In the genomic region with DNA sequence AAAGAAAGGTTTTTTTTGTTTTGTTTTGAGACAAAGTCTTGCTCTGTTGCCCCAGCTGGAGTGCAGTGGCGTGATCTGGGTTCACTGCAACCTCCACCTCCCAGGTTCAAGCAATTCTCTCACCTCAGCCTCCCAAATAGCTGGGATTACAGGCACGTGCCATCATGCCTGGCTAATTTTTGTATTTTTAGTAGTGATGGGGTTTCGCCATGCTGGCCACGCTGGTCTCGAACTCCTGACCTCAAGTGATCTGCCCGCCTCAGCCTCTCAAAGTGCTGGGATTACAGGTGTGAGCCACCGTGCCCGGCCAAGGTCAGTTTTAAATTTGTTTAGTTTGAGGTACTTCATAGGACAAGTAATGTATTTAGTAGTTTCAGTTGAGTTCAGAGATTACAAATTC, we compare ENCODE assay signal across 8 cellular contexts. TPM values are rescaled to one million over a fixed set of nuclear protein-coding genes. Genes with fewer than 3 reads are reported as not detected.
A peak's percentile ranks its signal among the peaks of the same experiment; 100 is the strongest.
DNase-seq lines count a peak whose midpoint lies in the region; ATAC-seq and TF ChIP-seq lines count a peak whose summit lies in the region.
"Not testable (repeated sequence)": the region's sequence is repeated elsewhere in the genome, so short reads cannot be mapped to it uniquely, and the experiment has no call there.

No MANE protein-coding gene starts in this region.

- peak overlapping the region; percentile 42 for H3K27ac Mint-ChIP-seq in HFFc6
- peak overlapping the region; percentile 69 for H3K27ac Mint-ChIP-seq in WTC11
- peak overlapping the region; percentile 53 for H3K27ac Mint-ChIP-seq in activated naive CD4-positive, alpha-beta T cell treated with anti-CD3 and anti-CD28 coated beads for 36 hours
- peak overlapping the region; percentile 17 for H3K27ac Mint-ChIP-seq in dendritic cell treated with granulocyte-macrophage colony-stimulating factor and Interleukin-4, amounts not matched to agents 40 ng/mL and 50 ng/mL, for 4 days
- H3K27ac Mint-ChIP-seq in natural killer cell treated with Interleukin-12 subunit alpha and Interleukin-12 subunit beta and Interleukin-15 and Interleukin-18, amount 100 ng/mL, for 72 hours, result peak overlapping the region; percentile 22 to 80
- H3K27ac Mint-ChIP-seq in stimulated activated naive B cell treated with anti-CD40 and anti-IgM and Interleukin-4, amounts not matched to agents 10 μg/mL and 1 μg/mL and 100 μg/mL, for 72 hours, result peak overlapping the region; percentile 9

- not testable (repeated sequence) for TF ChIP-seq POLR2A in vagina (IDR thresholded peaks at IDR 0.05)

- H3K36me3 Mint-ChIP-seq in HFFc6 (ENCODE audit: low read depth) (peaks cover 19% of the 10 kb centered on the region), WTC11 (peaks cover 15% of the 10 kb centered on the region)
- peaks cover 38% of the 10 kb centered on the region for H3K36me3 Mint-ChIP-seq in activated naive CD4-positive, alpha-beta T cell treated with anti-CD3 and anti-CD28 coated beads for 36 hours (ENCODE audit: low read depth)
- H3K36me3 Mint-ChIP-seq in dendritic cell treated with granulocyte-macrophage colony-stimulating factor and Interleukin-4, amounts not matched to agents 40 ng/mL and 50 ng/mL, for 4 days (ENCODE audit: low read depth), result peaks cover 51% of the 10 kb centered on the region
- peaks cover 23% of the 10 kb centered on the region for H3K36me3 Mint-ChIP-seq in natural killer cell treated with Interleukin-12 subunit alpha and Interleukin-12 subunit beta and Interleukin-15 and Interleukin-18, amount 100 ng/mL, for 72 hours
- peaks cover 25 to 50% of the 10 kb centered on the region in 2 donors for H3K36me3 Mint-ChIP-seq in stimulated activated naive B cell treated with anti-CD40 and anti-IgM and Interleukin-4, amounts not matched to agents 10 μg/mL and 1 μg/mL and 100 μg/mL, for 72 hours

- not testable (repeated sequence) for TF ChIP-seq CTCF in HFFc6 (IDR thresholded peaks at IDR 0.05); WTC11 (IDR thresholded peaks at IDR 0.05); vagina (IDR thresholded peaks at IDR 0.05)

- CTCF ChIA-PET in WTC11 (lab: Charles Lee), result interaction anchor here (0.7 kb wide), 1 partner anchor 24 kb away, joined by 4 read pairs; no protein-coding TSS in a partner anchor
- CTCF ChIA-PET in activated naive CD4-positive, alpha-beta T cell treated with anti-CD3 and anti-CD28 coated beads for 36 hours (lab: Charles Lee), result interaction anchor here (1.4 to 14.2 kb wide), 3 partner anchors 9 to 83 kb away, joined by 3 to 140 read pairs (median 4); partner anchors contain the start of gene KMT2E

- not testable (repeated sequence) for H3K9me3 Mint-ChIP-seq in HFFc6; WTC11; activated naive CD4-positive, alpha-beta T cell treated with anti-CD3 and anti-CD28 coated beads for 36 hours; dendritic cell treated with granulocyte-macrophage colony-stimulating factor and Interleukin-4, amounts not matched to agents 40 ng/mL and 50 ng/mL, for 4 days; natural killer cell treated with Interleukin-12 subunit alpha and Interleukin-12 subunit beta and Interleukin-15 and Interleukin-18, amount 100 ng/mL, for 72 hours; stimulated activated naive B cell treated with anti-CD40 and anti-IgM and Interleukin-4, amounts not matched to agents 10 μg/mL and 1 μg/mL and 100 μg/mL, for 72 hours

- H3K4me1 Mint-ChIP-seq in HFFc6 (ENCODE audit: low read depth) (peaks cover 90% of the 10 kb centered on the region), WTC11 (peaks cover 73% of the 10 kb centered on the region)
- H3K4me1 Mint-ChIP-seq in activated naive CD4-positive, alpha-beta T cell treated with anti-CD3 and anti-CD28 coated beads for 36 hours (ENCODE audit: low read depth), result peaks cover 82% of the 10 kb centered on the region
- peaks cover 73% of the 10 kb centered on the region for H3K4me1 Mint-ChIP-seq in dendritic cell treated with granulocyte-macrophage colony-stimulating factor and Interleukin-4, amounts not matched to agents 40 ng/mL and 50 ng/mL, for 4 days (ENCODE audit: low read depth)
- peaks cover 52 to 72% of the 10 kb centered on the region in 2 donors for H3K4me1 Mint-ChIP-seq in natural killer cell treated with Interleukin-12 subunit alpha and Interleukin-12 subunit beta and Interleukin-15 and Interleukin-18, amount 100 ng/mL, for 72 hours (ENCODE audit: low read depth in 2 of 2)
- H3K4me1 Mint-ChIP-seq in stimulated activated naive B cell treated with anti-CD40 and anti-IgM and Interleukin-4, amounts not matched to agents 10 μg/mL and 1 μg/mL and 100 μg/mL, for 72 hours, result peaks cover 40 to 89% of the 10 kb centered on the region in 2 donors

- H3K4me1 ChIP-seq in right cardiac atrium (ENCODE audit: control insufficient read depth, insufficient read depth, low read length) (peaks cover 11% of the 10 kb centered on the region), vagina (peaks cover 92% of the 10 kb centered on the region)

- WGBS in right cardiac atrium, result 85% methylated on average over 8 of the region's 8 CpGs

- DNase-seq in HFFc6; WTC11 (ENCODE audit: low spot score); activated naive CD4-positive, alpha-beta T cell treated with anti-CD3 and anti-CD28 coated beads for 36 hours; right cardiac atrium; natural killer cell treated with Interleukin-12 subunit alpha and Interleukin-12 subunit beta and Interleukin-15 and Interleukin-18, amount 100 ng/mL, for 72 hours (ENCODE audit: low spot score); stimulated activated naive B cell treated with anti-CD40 and anti-IgM and Interleukin-4, amounts not matched to agents 10 μg/mL and 1 μg/mL and 100 μg/mL, for 72 hours; vagina (ENCODE audit: extremely low spot score in 2 of 2): not testable (repeated sequence)

- not testable (repeated sequence) for H3K27me3 ChIP-seq in right cardiac atrium (ENCODE audit: control insufficient read depth, insufficient read depth); vagina

- not testable (repeated sequence) for H3K27me3 Mint-ChIP-seq in HFFc6 (ENCODE audit: insufficient read depth); WTC11 (ENCODE audit: low read depth); activated naive CD4-positive, alpha-beta T cell treated with anti-CD3 and anti-CD28 coated beads for 36 hours (ENCODE audit: low read depth); dendritic cell treated with granulocyte-macrophage colony-stimulating factor and Interleukin-4, amounts not matched to agents 40 ng/mL and 50 ng/mL, for 4 days; natural killer cell treated with Interleukin-12 subunit alpha and Interleukin-12 subunit beta and Interleukin-15 and Interleukin-18, amount 100 ng/mL, for 72 hours; stimulated activated naive B cell treated with anti-CD40 and anti-IgM and Interleukin-4, amounts not matched to agents 10 μg/mL and 1 μg/mL and 100 μg/mL, for 72 hours

- not testable (repeated sequence) for H3K36me3 ChIP-seq in vagina

- H3K4me3 Mint-ChIP-seq in HFFc6, result peak overlapping the region; percentile 20
- not testable (repeated sequence) for H3K4me3 Mint-ChIP-seq in WTC11; activated naive CD4-positive, alpha-beta T cell treated with anti-CD3 and anti-CD28 coated beads for 36 hours; dendritic cell treated with granulocyte-macrophage colony-stimulating factor and Interleukin-4, amounts not matched to agents 40 ng/mL and 50 ng/mL, for 4 days
- peak overlapping the region; percentile 47 for H3K4me3 Mint-ChIP-seq in natural killer cell treated with Interleukin-12 subunit alpha and Interleukin-12 subunit beta and Interleukin-15 and Interleukin-18, amount 100 ng/mL, for 72 hours
- peak overlapping the region in 1 of 2 donors; percentile 53 for H3K4me3 Mint-ChIP-seq in stimulated activated naive B cell treated with anti-CD40 and anti-IgM and Interleukin-4, amounts not matched to agents 10 μg/mL and 1 μg/mL and 100 μg/mL, for 72 hours

- intact Hi-C loops in activated naive CD4-positive, alpha-beta T cell treated with anti-CD3 and anti-CD28 coated beads for 36 hours (cut with micrococcal nuclease); dendritic cell treated with granulocyte-macrophage colony-stimulating factor and Interleukin-4, amounts not matched to agents 40 ng/mL and 50 ng/mL, for 4 days (cut with micrococcal nuclease); vagina (cut with DNase I): not testable (repeated sequence)
- intact Hi-C loops in right cardiac atrium (cut with DNase I), result loop anchor here in 1 of 4 donors (10.0 kb wide), 1 partner anchor 1860 kb away; the partner anchor contains the start of gene PIK3CG

- H3K27ac ChIP-seq in right cardiac atrium (ENCODE audit: low read length) (peak overlapping the region; percentile 55), vagina (peak overlapping the region; percentile 78)

- POLR2A ChIA-PET in WTC11 (lab: Charles Lee), result not testable (repeated sequence)

- not testable (repeated sequence) for ATAC-seq in WTC11; right cardiac atrium; natural killer cell treated with Interleukin-12 subunit alpha and Interleukin-12 subunit beta and Interleukin-15 and Interleukin-18, amount 100 ng/mL, for 72 hours; stimulated activated naive B cell treated with anti-CD40 and anti-IgM and Interleukin-4, amounts not matched to agents 10 μg/mL and 1 μg/mL and 100 μg/mL, for 72 hours (replicated peaks)

- not testable (repeated sequence) for H3K4me3 ChIP-seq in right cardiac atrium (ENCODE audit: low read length); vagina

- not testable (repeated sequence) for H3K9me3 ChIP-seq in right cardiac atrium (ENCODE audit: control insufficient read depth, low read length); vagina

RNA-seq across cellular contexts. Expression of gene KMT2E, which starts 9.0 kb away (rescaled TPM):
- 10 to 100 TPM; 39.7 to 53.4 (median 50.1) TPM for total RNA-seq in HFFc6 (2021; fragmentation: NEBNext Ultra II Directional; extraction: Animal tissue kit (Norgen Biotek cat#: 25700))
- 51.4 to 52.3 TPM (median 51.8 TPM) in 3 replicates for total RNA-seq in WTC11 (2021)
- total RNA-seq in activated naive CD4-positive, alpha-beta T cell treated with anti-CD3 and anti-CD28 coated beads for 36 hours, result 10 to 100 TPM; 63.3 to 63.4 TPM
- 10 to 100 TPM; 49.2 to 73.1 (median 59.1) TPM for total RNA-seq in right cardiac atrium
- polyA plus RNA-seq in right cardiac atrium, result 17.8 TPM
- 100 to 1,000 TPM; 152 to 172 TPM for total RNA-seq in natural killer cell treated with Interleukin-12 subunit alpha and Interleukin-12 subunit beta and Interleukin-15 and Interleukin-18, amount 100 ng/mL, for 72 hours
- total RNA-seq in vagina, result 98.7 TPM

Comparison
In these comparisons a context has a peak if more than half of its experiments do, and no peak if none do; other contexts are left out.
1. H3K27ac Mint-ChIP-seq: peak in every context shown above with its lines; median percentile 69 in WTC11; 53 in activated naive CD4-positive, alpha-beta T cell treated with anti-CD3 and anti-CD28 coated beads for 36 hours; 51 in natural killer cell treated with Interleukin-12 subunit alpha and Interleukin-12 subunit beta and Interleukin-15 and Interleukin-18, amount 100 ng/mL, for 72 hours; 42 in HFFc6; 17 in dendritic cell treated with granulocyte-macrophage colony-stimulating factor and Interleukin-4, amounts not matched to agents 40 ng/mL and 50 ng/mL, for 4 days; 9 in stimulated activated naive B cell treated with anti-CD40 and anti-IgM and Interleukin-4, amounts not matched to agents 10 μg/mL and 1 μg/mL and 100 μg/mL, for 72 hours.